ENCODE assay signal across 24 cellular contexts in the genomic region with DNA sequence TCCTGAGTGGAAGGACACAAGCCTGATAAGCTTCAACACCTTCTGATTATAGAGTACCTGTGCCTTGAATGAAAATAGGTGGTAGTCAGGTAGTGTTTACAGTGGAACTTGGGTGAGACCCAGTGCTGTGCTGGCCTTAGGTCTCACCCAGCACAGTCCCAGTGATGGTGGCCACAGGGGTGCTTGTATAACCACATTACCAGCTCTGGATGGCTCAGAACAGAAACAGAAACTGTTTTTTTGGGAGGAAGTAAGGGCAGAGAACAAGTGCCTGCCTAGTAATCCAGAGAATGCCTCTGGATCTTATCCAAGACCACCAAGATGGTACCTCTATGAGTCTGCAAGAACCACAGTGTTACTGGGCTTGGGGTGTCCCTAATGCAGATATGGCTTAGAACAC.
"Had no signal": no experiment of that assay in that cellular context is flagged by ENCODE, and none has a peak within 500 bp of the region (broad histone marks: within the 10 kb centered on the region; RNA-seq: fewer than 3 reads in every experiment).

No MANE protein-coding gene starts in this region.

- H3K27ac Mint-ChIP-seq: activated CD8-positive, alpha-beta T cell treated with anti-CD3 and anti-CD28 coated beads, Interleukin-2, amount 10 ng/mL, durations not matched to agents 7 days and 5 days; activated naive CD4-positive, alpha-beta T cell treated with anti-CD3 and anti-CD28 coated beads, Interleukin-2, amount 10 ng/mL, durations not matched to agents 7 days and 5 days; activated naive CD8-positive, alpha-beta T cell treated with anti-CD3 and anti-CD28 coated beads, Interleukin-2, amount 10 ng/mL, durations not matched to agents 7 days and 5 days; activated T-cell treated with anti-CD3 and anti-CD28 coated beads, Interleukin-2, amount 50 U/mL, for 24 hours; IgD-negative memory B cell had no signal

- H3K27ac ChIP-seq: adrenal gland, breast epithelium, RWPE1, SJCRH30, WERI-Rb-1 had no signal

- ATAC-seq: activated CD8-positive, alpha-beta T cell treated with anti-CD3 and anti-CD28 coated beads, Interleukin-2, amount 10 ng/mL, durations not matched to agents 7 days and 5 days; Panc1 had no signal

- H3K27me3 Mint-ChIP-seq: activated naive CD4-positive, alpha-beta T cell treated with anti-CD3 and anti-CD28 coated beads, Interleukin-2, amount 10 ng/mL, durations not matched to agents 7 days and 5 days; activated naive CD8-positive, alpha-beta T cell treated with anti-CD3 and anti-CD28 coated beads, Interleukin-2, amount 10 ng/mL, durations not matched to agents 7 days and 5 days had no signal

- H3K27me3 ChIP-seq: adrenal gland, SJCRH30 had no signal

- H3K4me1 ChIP-seq: adrenal gland, breast epithelium, SJCRH30 had no signal

- DNase-seq: activated CD4-positive, alpha-beta T cell treated with anti-CD3 and anti-CD28 coated beads for 4 hours; activated CD8-positive, alpha-beta memory T cell treated with anti-CD3 and anti-CD28 coated beads, Interleukin-2, amount 50 U/mL, for 48 hours; activated CD8-positive, alpha-beta T cell treated with anti-CD3 and anti-CD28 coated beads, Interleukin-2, amount 10 ng/mL, durations not matched to agents 7 days and 5 days; activated gamma-delta T cell; activated naive CD4-positive, alpha-beta T cell treated with anti-CD3 and anti-CD28 coated beads, Interleukin-2, amount 10 ng/mL, durations not matched to agents 7 days and 5 days; activated naive CD8-positive, alpha-beta T cell treated with anti-CD3 and anti-CD28 coated beads, Interleukin-2, amount 10 ng/mL, durations not matched to agents 7 days and 5 days; activated T-cell treated with anti-CD3 and anti-CD28 coated beads, Interleukin-2, amount 50 U/mL, for 24 hours; adrenal gland; anterior cingulate cortex; caudate nucleus; KG1; NCI-H1105; NCI-H1436; NCI-H1694 treated with DMSO at 0.1 percent for 48 hours; NCI-H2029 treated with DMSO at 0.1 percent for 48 hours; NCI-H510A treated with DMSO at 0.1 percent for 48 hours; Right ventricle myocardium superior; SJCRH30; SK-N-SH; WERI-Rb-1 had no signal

- H3K36me3 Mint-ChIP-seq: activated naive CD4-positive, alpha-beta T cell treated with anti-CD3 and anti-CD28 coated beads, Interleukin-2, amount 10 ng/mL, durations not matched to agents 7 days and 5 days; activated naive CD8-positive, alpha-beta T cell treated with anti-CD3 and anti-CD28 coated beads, Interleukin-2, amount 10 ng/mL, durations not matched to agents 7 days and 5 days had no signal

- H3K4me3 ChIP-seq: adrenal gland, breast epithelium, SJCRH30 had no signal

- H3K4me2 ChIP-seq: SK-N-SH had no signal

- H3K9ac ChIP-seq: SK-N-SH had no signal

- H3K4me3 Mint-ChIP-seq: activated CD8-positive, alpha-beta T cell treated with anti-CD3 and anti-CD28 coated beads, Interleukin-2, amount 10 ng/mL, durations not matched to agents 7 days and 5 days; activated naive CD4-positive, alpha-beta T cell treated with anti-CD3 and anti-CD28 coated beads, Interleukin-2, amount 10 ng/mL, durations not matched to agents 7 days and 5 days; activated naive CD8-positive, alpha-beta T cell treated with anti-CD3 and anti-CD28 coated beads, Interleukin-2, amount 10 ng/mL, durations not matched to agents 7 days and 5 days; activated T-cell treated with anti-CD3 and anti-CD28 coated beads, Interleukin-2, amount 50 U/mL, for 24 hours; IgD-negative memory B cell had no signal

- H3K4me1 Mint-ChIP-seq: activated naive CD4-positive, alpha-beta T cell treated with anti-CD3 and anti-CD28 coated beads, Interleukin-2, amount 10 ng/mL, durations not matched to agents 7 days and 5 days; activated naive CD8-positive, alpha-beta T cell treated with anti-CD3 and anti-CD28 coated beads, Interleukin-2, amount 10 ng/mL, durations not matched to agents 7 days and 5 days; IgD-negative memory B cell had no signal

- H3K36me3 ChIP-seq: adrenal gland, breast epithelium, SJCRH30, WERI-Rb-1 had no signal

- H3K9me3 ChIP-seq: adrenal gland, SJCRH30 had no signal
